Comparison of ENCODE assay signal across 1 cellular context in genomic region chr22:19179472-19180048, GRCh38.
TF ChIP-seq lines count a peak whose summit lies in the region.

No MANE protein-coding gene starts in this region.

TF ChIP-seq in endothelial cell of umbilical vein, 7 proteins besides CTCF, POLR2A, EP300 and RAD21:
- TF ChIP-seq EZH2 (IDR thresholded peaks at IDR 0.05; ENCODE audit: borderline replicate concordance, low read depth, low read length, severe bottlenecking) (no peak), POLR2AphosphoS5 (IDR thresholded peaks at IDR 0.05; ENCODE audit: insufficient read depth, low read depth, low read length) (no peak), JUN (IDR thresholded peaks at IDR 0.05; ENCODE audit: borderline replicate concordance, insufficient read depth, insufficient read length, low read depth) (no peak), MYC (IDR thresholded peaks at IDR 0.05; ENCODE audit: low read depth, low read length) (no peak), FOS (IDR thresholded peaks at IDR 0.05; ENCODE audit: borderline replicate concordance, insufficient read depth, low read length) (no peak)
- TF ChIP-seq, protein P1, sequence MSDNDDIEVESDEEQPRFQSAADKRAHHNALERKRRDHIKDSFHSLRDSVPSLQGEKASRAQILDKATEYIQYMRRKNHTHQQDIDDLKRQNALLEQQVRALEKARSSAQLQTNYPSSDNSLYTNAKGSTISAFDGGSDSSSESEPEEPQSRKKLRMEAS (IDR thresholded peaks at IDR 0.05; ENCODE audit: insufficient read depth, insufficient read length), result no peak
TF ChIP-seq in endothelial cell of umbilical vein: peak in this region for 0.
